Comparison of ENCODE assay signal across 9 cellular contexts in genomic region chr5:181186902-181187499, GRCh38. TPM values are rescaled to one million over a fixed set of nuclear protein-coding genes. Genes with fewer than 3 reads are reported as not detected.
DNase-seq lines count a peak whose midpoint lies in the region; TF ChIP-seq lines count a peak whose summit lies in the region.
"Had no signal": no experiment of that assay in that cellular context is flagged by ENCODE, and none has a peak within 500 bp of the region (broad histone marks: within the 10 kb centered on the region; RNA-seq: fewer than 3 reads in every experiment).

No MANE protein-coding gene starts in this region.

- H3K9me3 ChIP-seq in esophagus squamous epithelium (no peaks in the 10 kb centered on the region), skeletal muscle satellite cell (replicated peaks; ENCODE audit: low read length) (no peaks in the 10 kb centered on the region), prostate gland (no peaks in the 10 kb centered on the region)

- peaks cover 5 to 71% (median 29%) of the 10 kb centered on the region in 3 donors for H3K4me1 ChIP-seq in esophagus squamous epithelium
- H3K4me1 ChIP-seq in skeletal muscle satellite cell (ENCODE audit: control insufficient read depth, insufficient read depth, low read length), result peaks cover 18% of the 10 kb centered on the region
- no peaks in the 10 kb centered on the region for H3K4me1 ChIP-seq in prostate gland (replicated peaks)

- WGBS in esophagus squamous epithelium, 2 donors, result 34 to 37% methylated on average over 8 of the region's 8 CpGs
- 52% methylated on average over 8 of the region's 8 CpGs for WGBS in prostate gland

- H3K9ac ChIP-seq in skeletal muscle satellite cell (ENCODE audit: low read depth, low read length), result no peak overlapping the region

- TF ChIP-seq CTCF in GM12865 (IDR thresholded peaks at IDR 0.05; ENCODE audit: insufficient read depth, low read depth, low read length, missing control alignments) (no peak), esophagus squamous epithelium (IDR thresholded peaks at IDR 0.05) (no peak), prostate gland (IDR thresholded peaks at IDR 0.05) (no peak)

- peak overlapping the region; percentile 91 for H3K4me3 ChIP-seq in GM12865 (ENCODE audit: low read depth, low read length)
- peak overlapping the region in 2 of 4 donors; percentile 79 to 84 for H3K4me3 ChIP-seq in esophagus squamous epithelium
- H3K4me3 ChIP-seq in skeletal muscle satellite cell (ENCODE audit: low read length), result no peak overlapping the region
- H3K4me3 ChIP-seq in prostate gland, result no peak overlapping the region

- TF ChIP-seq POLR2A in esophagus squamous epithelium (IDR thresholded peaks at IDR 0.05) (no peak), prostate gland (IDR thresholded peaks at IDR 0.05) (no peak)

- H3K27ac ChIP-seq in esophagus squamous epithelium, result peak overlapping the region in 3 of 4 donors; percentile 90 to 93 (median 91)
- H3K27ac ChIP-seq in prostate gland, result no peak overlapping the region

- no peaks in the 10 kb centered on the region for H3K36me3 ChIP-seq in esophagus squamous epithelium
- no peaks in the 10 kb centered on the region for H3K36me3 ChIP-seq in skeletal muscle satellite cell (ENCODE audit: insufficient read depth, low read length)
- no peaks in the 10 kb centered on the region for H3K36me3 ChIP-seq in prostate gland

- no peaks in the 10 kb centered on the region for H3K27me3 ChIP-seq in esophagus squamous epithelium
- H3K27me3 ChIP-seq in skeletal muscle satellite cell (ENCODE audit: control insufficient read depth, insufficient read depth, low read length), result no peaks in the 10 kb centered on the region
- no peaks in the 10 kb centered on the region for H3K27me3 ChIP-seq in prostate gland (replicated peaks; ENCODE audit: insufficient read depth)

- DNase-seq in GM12865 (ENCODE audit: low read depth) (peak; percentile 69), RKO (ENCODE audit: low spot score) (peak; percentile 61), esophagus squamous epithelium (lab: John Stamatoyannopoulos, UW) (no peak), prostate gland (ENCODE audit: low spot score) (no peak)
- no peak for DNase-seq in effector CD8-positive, alpha-beta T cell (lab: John Stamatoyannopoulos, UW)
- no peak for DNase-seq in activated effector memory CD4-positive, alpha-beta T cell treated with anti-CD3 and anti-CD28 coated beads, Interleukin-2, amount 50 U/mL, for 16 hours
- DNase-seq: cortex of kidney had no signal

- H3K4me2 ChIP-seq in skeletal muscle satellite cell (ENCODE audit: low read length), result peak overlapping the region; percentile 79

- intact Hi-C loops in esophagus squamous epithelium (cut with DNase I), result loop anchor here (10.0 kb wide), 1 partner anchor 78 kb away; the partner anchor contains the start of gene TRIM52
- intact Hi-C loops in prostate gland (cut with DNase I), result loop anchor here (10.0 kb wide), 1 partner anchor 322 kb away; the partner anchor contains the start of gene ZFP62

RNA-seq across cellular contexts. Expression of gene TRIM7, which starts 18.0 kb away (rescaled TPM):
- total RNA-seq in esophagus squamous epithelium (10 to 100 TPM; 44.8 to 80.6 (median 54.5) TPM), prostate gland (1 to 10 TPM; 4.5 to 6.4 TPM)
- total RNA-seq in skeletal muscle satellite cell (2012; rRNA removed), result 4.6 and 6.8 TPM in 2 replicates

RNA-seq across cellular contexts. Expression of gene TRIM41, which starts 36.1 kb away (rescaled TPM):
- 10 to 100 TPM; 12.0 to 22.1 (median 13.8) TPM for total RNA-seq in esophagus squamous epithelium
- total RNA-seq in skeletal muscle satellite cell (2012; rRNA removed), result 11.4 and 12.5 TPM in 2 replicates
- total RNA-seq in prostate gland, result 10 to 100 TPM; 16.9 to 28.3 TPM

RNA-seq across cellular contexts. Expression of gene OR2V2, which starts 39.6 kb away (rescaled TPM):
- total RNA-seq in esophagus squamous epithelium (not detected), prostate gland (not detected)
- total RNA-seq in skeletal muscle satellite cell (2012; rRNA removed), result not detected in 2 replicates
- total RNA-seq: urinary bladder had no signal

RNA-seq across cellular contexts. Expression of gene OR2V1, which starts 56.0 kb away (rescaled TPM):
- total RNA-seq in esophagus squamous epithelium (not detected), prostate gland (not detected)
- total RNA-seq in skeletal muscle satellite cell (2012; rRNA removed), result not detected in 2 replicates
- total RNA-seq: urinary bladder had no signal

RNA-seq across cellular contexts. Expression of gene RACK1, which starts 56.7 kb away (rescaled TPM):
- total RNA-seq in esophagus squamous epithelium (1,000 to 10,000 TPM; 1,705 to 2,735 (median 2,064) TPM), prostate gland (1,000 to 10,000 TPM; 2,058 to 4,360 TPM)
- 4,235 and 6,485 TPM in 2 replicates for total RNA-seq in skeletal muscle satellite cell (2012; rRNA removed)

Comparison
In these comparisons a context has a peak if more than half of its experiments do, and no peak if none do; other contexts are left out.
1. DNase-seq: peak in GM12865 (single experiment) and RKO (single experiment); none in esophagus squamous epithelium (single experiment), prostate gland (single experiment), effector CD8-positive, alpha-beta T cell (single experiment) and activated effector memory CD4-positive, alpha-beta T cell treated with anti-CD3 and anti-CD28 coated beads, Interleukin-2, amount 50 U/mL, for 16 hours (single experiment).
2. H3K27ac ChIP-seq: peak in esophagus squamous epithelium (3 of 4); none in prostate gland (0 of 2).
3. RNA of gene TRIM7, which starts 18.0 kb away (total RNA-seq): 44.8 to 80.6 TPM in esophagus squamous epithelium; 4.5 to 6.4 TPM in prostate gland; every median in the first group is over 4 times any median in the second.